31 cellular contexts compared by ENCODE assay signal in genomic region chr13:68319384-68319783, GRCh38.
"Had no signal": no experiment of that assay in that cellular context is flagged by ENCODE, and none has a peak within 500 bp of the region (broad histone marks: within the 10 kb centered on the region; RNA-seq: fewer than 3 reads in every experiment).

No MANE protein-coding gene starts in this region.

- H3K27me3 ChIP-seq: ascending aorta, cardiac muscle cell had no signal

- DNase-seq: activated B cell treated with CpG ODN at 0.5 μM for 24 hours; activated CD4-positive, alpha-beta memory T cell treated with anti-CD3 and anti-CD28 coated beads for 36 hours; activated CD4-positive, alpha-beta T cell treated with anti-CD3 and anti-CD28 coated beads for 4 hours; activated CD4-positive, alpha-beta T cell treated with anti-CD3 and anti-CD28 coated beads, Interleukin-2, amount 10 ng/mL, durations not matched to agents 24 days and 14 days; activated CD4-positive, alpha-beta T cell treated with anti-CD3 and anti-CD28 coated beads, Interleukin-2, amount 50 U/mL, for 1 hour; activated CD4-positive, alpha-beta T cell treated with anti-CD3 and anti-CD28 coated beads, Interleukin-2, amount 50 U/mL, for 4 hours; activated CD4-positive, CD25-positive, alpha-beta regulatory T cell treated with anti-CD3 and anti-CD28 coated beads, Interleukin-2, amount 50 U/mL, for 72 hours; activated CD8-positive, alpha-beta memory T cell treated with anti-CD3 and anti-CD28 coated beads, Interleukin-2, amount 50 U/mL, for 4 hours; activated CD8-positive, alpha-beta T cell treated with anti-CD3 and anti-CD28 coated beads for 36 hours; activated gamma-delta T cell; activated naive CD4-positive, alpha-beta T cell treated with anti-CD3 and anti-CD28 coated beads, Interleukin-2, amount 10 ng/mL, durations not matched to agents 7 days and 5 days; activated naive CD4-positive, alpha-beta T cell treated with Interleukin-2 at 50 U/mL for 16 hours; activated naive CD8-positive, alpha-beta T cell treated with anti-CD3 and anti-CD28 coated beads, Interleukin-2, amount 10 ng/mL, durations not matched to agents 7 days and 5 days; activated naive CD8-positive, alpha-beta T cell treated with anti-CD3 and anti-CD28 coated beads, Interleukin-2, amount 50 U/mL, for 24 hours; activated T-cell treated with anti-CD3 and anti-CD28 coated beads for 4 hours; activated T-cell treated with anti-CD3 and anti-CD28 coated beads, Interleukin-2, amount 50 U/mL, for 1 hour; activated T-cell treated with anti-CD3 and anti-CD28 coated beads, Interleukin-2, amount 50 U/mL, for 4 hours; activated T-cell treated with anti-CD3 and anti-CD28 coated beads, Interleukin-2, amount 50 U/mL, for 72 hours; amygdala; anterior cingulate cortex; caudate nucleus; cerebellar nuclear complex; T-helper 1 cell; T-helper 2 cell; T-helper 9 cell had no signal

- H3K27ac ChIP-seq: ascending aorta, cardiac muscle cell, VCaP had no signal

- H3K36me3 ChIP-seq: ascending aorta, cardiac muscle cell had no signal

- ATAC-seq: activated CD8-positive, alpha-beta T cell treated with anti-CD3 and anti-CD28 coated beads for 36 hours; activated naive CD8-positive, alpha-beta T cell treated with anti-CD3 and anti-CD28 coated beads, Interleukin-2, amount 50 U/mL, for 24 hours; activated T-cell treated with anti-CD3 and anti-CD28 coated beads, Interleukin-2, amount 50 U/mL, for 4 hours; activated T-cell treated with anti-CD3 and anti-CD28 coated beads, Interleukin-2, amount 50 U/mL, for 72 hours; activated T-helper 17 cell treated with anti-CD3 and anti-CD28 coated beads, Interleukin-2, amount 50 U/mL, for 72 hours had no signal

- H3K4me3 ChIP-seq: ascending aorta, cardiac muscle cell had no signal

- FAIRE-seq: bronchial epithelial cell, TTC549 had no signal

- H3K4me1 ChIP-seq: ascending aorta had no signal
